ENCODE assay signal across 21 cellular contexts in the genomic region with DNA sequence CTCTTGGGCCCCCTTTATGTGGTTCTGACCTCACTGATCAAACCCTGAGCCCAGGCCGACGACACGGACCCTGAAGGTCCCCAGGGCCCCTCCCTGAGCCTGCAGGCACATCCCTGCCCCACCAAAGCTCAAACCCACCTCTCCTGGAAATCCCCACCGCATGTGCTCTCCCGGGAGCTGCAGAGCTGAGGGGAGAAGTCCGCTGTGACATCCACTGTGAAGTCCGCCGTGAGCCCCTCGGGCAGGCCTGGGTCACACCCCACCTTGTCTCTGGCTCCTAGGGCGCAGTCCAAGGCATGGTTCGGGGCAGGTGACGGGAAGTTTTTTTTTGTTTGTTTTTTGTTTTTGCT.
DNase-seq lines count a peak whose midpoint lies in the region; ATAC-seq, FAIRE-seq and TF ChIP-seq lines count a peak whose summit lies in the region.
"Had no signal": no experiment of that assay in that cellular context is flagged by ENCODE, and none has a peak within 500 bp of the region (broad histone marks: within the 10 kb centered on the region; RNA-seq: fewer than 3 reads in every experiment).

No MANE protein-coding gene starts in this region.

- TF ChIP-seq CTCF in heart right ventricle (IDR thresholded peaks at IDR 0.05) (no peak), HepG2 (CRISPR knock-in tag; IDR thresholded peaks at IDR 0.05) (no peak), suprapubic skin (IDR thresholded peaks at IDR 0.05) (no peak)

- H3K4me3 ChIP-seq in heart right ventricle (no peak overlapping the region), H7 (ENCODE audit: insufficient read depth, low read depth, low read length) (no peak overlapping the region), HepG2 (replicated peaks in 1 of 3; ENCODE audit: insufficient read depth in 1 of 3, low read depth in 2 of 3, low read length in 3 of 3) (no peak overlapping the region), suprapubic skin (no peak overlapping the region)

- FAIRE-seq in HepG2 (lab: Jason Lieb, UNC) = no peak
- FAIRE-seq: G401.6, HTR-8/SVneo had no signal

- H3K9me3 ChIP-seq in heart right ventricle (peaks cover 0 to 9% (median 0%) of the 10 kb centered on the region in 11 donors), HepG2 (ENCODE audit: low read length) (no peaks in the 10 kb centered on the region), suprapubic skin (no peaks in the 10 kb centered on the region)

- WGBS in heart right ventricle, 2 donors = 59 to 60% methylated on average over 12 of the region's 12 CpGs
- 11% methylated on average over 7 of the region's 12 CpGs for WGBS in HepG2 (ENCODE audit: low lambda C conversion rate)
- WGBS in suprapubic skin = 51% methylated on average over 9 of the region's 12 CpGs

- H3K9ac ChIP-seq in HepG2 (ENCODE audit: insufficient read depth, low read depth, low read length) = no peak overlapping the region
- H3K9ac ChIP-seq: KMS-11 had no signal

- CTCF ChIA-PET in HepG2 (lab: Yijun Ruan, JAX; ENCODE audit: low intra/inter-chr PET ratio, low total read pairs) = no interaction called here

- H3K4me1 ChIP-seq in heart right ventricle (no peaks in the 10 kb centered on the region), HepG2 (ENCODE audit: insufficient read depth, low read length) (no peaks in the 10 kb centered on the region), suprapubic skin (peaks cover 4% of the 10 kb centered on the region)

- peaks cover 12 to 58% (median 30%) of the 10 kb centered on the region in 7 donors for H3K27me3 ChIP-seq in heart right ventricle
- H3K27me3 ChIP-seq in H7 (ENCODE audit: control insufficient read depth, insufficient read depth, low read length) = no peaks in the 10 kb centered on the region
- peaks cover 5 to 25% of the 10 kb centered on the region in 2 experiments; a peak in 4 of 5 replicates for H3K27me3 ChIP-seq in HepG2 (ENCODE audit: control insufficient read depth in 1 of 2, insufficient read depth in 2 of 2, low read length in 2 of 2)
- H3K27me3 ChIP-seq in suprapubic skin = peaks cover 39% of the 10 kb centered on the region

- H4K20me1 ChIP-seq in HepG2 (ENCODE audit: insufficient read depth, low read length) = no peaks in the 10 kb centered on the region

- no peaks in the 10 kb centered on the region for H3K79me2 ChIP-seq in HepG2 (ENCODE audit: insufficient read depth, low read length)

- TF ChIP-seq POLR2A in HepG2 (IDR thresholded peaks at IDR 0.05; ENCODE audit: insufficient read depth in 1 of 2, low read depth in 2 of 2, low read length in 2 of 2) = no peak
- TF ChIP-seq POLR2A in suprapubic skin (IDR thresholded peaks at IDR 0.05) = no peak

- POLR2A ChIA-PET in HepG2 (lab: Yijun Ruan, JAX) = no interaction called here

- DNase-seq in Right ventricle myocardium superior = peak; percentile 33
- DNase-seq in heart right ventricle = no peak
- DNase-seq in H7 = peak; percentile 74
- no peak for DNase-seq in HepG2 (ENCODE audit: low spot score)
- DNase-seq in suprapubic skin (ENCODE audit: low spot score in 2 of 2) = peak; percentile 43 to 62
- DNase-seq in stimulated activated CD4-positive, alpha-beta T cell treated with anti-CD3 and anti-CD28 coated beads, Interleukin-12 subunit alpha, Interleukin-12 subunit beta, amount 100 ng/mL, for 4 hours = no peak
- DNase-seq in pons (ENCODE audit: low spot score) = no peak
- DNase-seq: 8988T, C1 segment of cervical spinal cord, Calu3, GOT3, IMR-90, NCI-H1092 treated with DMSO at 0.1 percent for 48 hours, NCI-H1436 treated with DMSO at 0.1 percent for 48 hours, NCI-H1930, NCI-H526, SHP77 treated with DMSO at 0.1 percent for 48 hours had no signal

- no peak overlapping the region for H2AFZ ChIP-seq in HepG2 (ENCODE audit: low read length)

- TF ChIP-seq RAD21 in HepG2 (CRISPR knock-in tag; IDR thresholded peaks at IDR 0.05) = no peak

- ATAC-seq in Right ventricle myocardium superior (ENCODE audit: poor library complexity) (no peak), heart right ventricle (no peak), HepG2 (peak; percentile 12)
- ATAC-seq: HCT116 had no signal

- no TSS peak for BruUV-seq in HepG2 (replicated peaks; lab: Mats Ljungman, UMichigan)

- no peak overlapping the region for H3K4me2 ChIP-seq in HepG2 (ENCODE audit: low read depth, low read length)
- H3K4me2 ChIP-seq: KMS-11 had no signal

- in situ Hi-C loops in HepG2 (cut with HindIII; ENCODE audit: extremely low pct_ligation_motif_present, low pct_unique_long_range_greater_than_20kb) = no loop called here

- intact Hi-C loops in Right ventricle myocardium superior (cut with DNase I) (no loop called here), heart right ventricle (cut with DNase I) (no loop called here), HepG2 (cut with micrococcal nuclease; ENCODE audit: unreplicated experiment) (no loop called here)

- H3K27ac ChIP-seq in heart right ventricle (no peak overlapping the region), HepG2 (ENCODE audit: extremely low read length, insufficient read depth, low read length) (no peak overlapping the region), suprapubic skin (no peak overlapping the region)
- H3K27ac ChIP-seq: KMS-11 had no signal

- no peak for TF ChIP-seq EP300 in HepG2 (IDR thresholded peaks at IDR 0.05; ENCODE audit: low read depth in 2 of 2, low read length in 2 of 2)
- no peak for TF ChIP-seq EP300 in HepG2 (CRISPR knock-in tag; IDR thresholded peaks at IDR 0.05; ENCODE audit: borderline replicate concordance)
- TF ChIP-seq EP300 in suprapubic skin (IDR thresholded peaks at IDR 0.05) = no peak

- H3K36me3 ChIP-seq in heart right ventricle (no peaks in the 10 kb centered on the region), H7 (replicated peaks; ENCODE audit: control insufficient read depth, insufficient read depth, low read length) (no peaks in the 10 kb centered on the region), HepG2 (replicated peaks in 1 of 2; ENCODE audit: control insufficient read depth in 1 of 2, insufficient read depth in 2 of 2, low read length in 2 of 2) (no peaks in the 10 kb centered on the region), suprapubic skin (no peaks in the 10 kb centered on the region)

TF ChIP-seq in HepG2, 621 proteins besides CTCF, POLR2A, EP300 and RAD21 (continues in another document):
- TF ChIP-seq, protein P1, sequence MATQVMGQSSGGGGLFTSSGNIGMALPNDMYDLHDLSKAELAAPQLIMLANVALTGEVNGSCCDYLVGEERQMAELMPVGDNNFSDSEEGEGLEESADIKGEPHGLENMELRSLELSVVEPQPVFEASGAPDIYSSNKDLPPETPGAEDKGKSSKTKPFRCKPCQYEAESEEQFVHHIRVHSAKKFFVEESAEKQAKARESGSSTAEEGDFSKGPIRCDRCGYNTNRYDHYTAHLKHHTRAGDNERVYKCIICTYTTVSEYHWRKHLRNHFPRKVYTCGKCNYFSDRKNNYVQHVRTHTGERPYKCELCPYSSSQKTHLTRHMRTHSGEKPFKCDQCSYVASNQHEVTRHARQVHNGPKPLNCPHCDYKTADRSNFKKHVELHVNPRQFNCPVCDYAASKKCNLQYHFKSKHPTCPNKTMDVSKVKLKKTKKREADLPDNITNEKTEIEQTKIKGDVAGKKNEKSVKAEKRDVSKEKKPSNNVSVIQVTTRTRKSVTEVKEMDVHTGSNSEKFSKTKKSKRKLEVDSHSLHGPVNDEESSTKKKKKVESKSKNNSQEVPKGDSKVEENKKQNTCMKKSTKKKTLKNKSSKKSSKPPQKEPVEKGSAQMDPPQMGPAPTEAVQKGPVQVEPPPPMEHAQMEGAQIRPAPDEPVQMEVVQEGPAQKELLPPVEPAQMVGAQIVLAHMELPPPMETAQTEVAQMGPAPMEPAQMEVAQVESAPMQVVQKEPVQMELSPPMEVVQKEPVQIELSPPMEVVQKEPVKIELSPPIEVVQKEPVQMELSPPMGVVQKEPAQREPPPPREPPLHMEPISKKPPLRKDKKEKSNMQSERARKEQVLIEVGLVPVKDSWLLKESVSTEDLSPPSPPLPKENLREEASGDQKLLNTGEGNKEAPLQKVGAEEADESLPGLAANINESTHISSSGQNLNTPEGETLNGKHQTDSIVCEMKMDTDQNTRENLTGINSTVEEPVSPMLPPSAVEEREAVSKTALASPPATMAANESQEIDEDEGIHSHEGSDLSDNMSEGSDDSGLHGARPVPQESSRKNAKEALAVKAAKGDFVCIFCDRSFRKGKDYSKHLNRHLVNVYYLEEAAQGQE (IDR thresholded peaks at IDR 0.05; ENCODE audit: borderline replicate concordance in 1 of 2, low read depth in 1 of 2, low read length in 2 of 2) = no peak
- TF ChIP-seq SP1 (IDR thresholded peaks at IDR 0.05) (no peak), SP1 (CRISPR knock-in tag; IDR thresholded peaks at IDR 0.05) (no peak), REXO4 (CRISPR knock-in tag; IDR thresholded peaks at IDR 0.05; ENCODE audit: borderline replicate concordance) (no peak), TCF7 (IDR thresholded peaks at IDR 0.05; ENCODE audit: low read depth) (no peak), HOXA5 (CRISPR knock-in tag; IDR thresholded peaks at IDR 0.05) (no peak), ZNF12 (CRISPR knock-in tag; IDR thresholded peaks at IDR 0.05) (no peak)
- TF ChIP-seq, protein P2, sequence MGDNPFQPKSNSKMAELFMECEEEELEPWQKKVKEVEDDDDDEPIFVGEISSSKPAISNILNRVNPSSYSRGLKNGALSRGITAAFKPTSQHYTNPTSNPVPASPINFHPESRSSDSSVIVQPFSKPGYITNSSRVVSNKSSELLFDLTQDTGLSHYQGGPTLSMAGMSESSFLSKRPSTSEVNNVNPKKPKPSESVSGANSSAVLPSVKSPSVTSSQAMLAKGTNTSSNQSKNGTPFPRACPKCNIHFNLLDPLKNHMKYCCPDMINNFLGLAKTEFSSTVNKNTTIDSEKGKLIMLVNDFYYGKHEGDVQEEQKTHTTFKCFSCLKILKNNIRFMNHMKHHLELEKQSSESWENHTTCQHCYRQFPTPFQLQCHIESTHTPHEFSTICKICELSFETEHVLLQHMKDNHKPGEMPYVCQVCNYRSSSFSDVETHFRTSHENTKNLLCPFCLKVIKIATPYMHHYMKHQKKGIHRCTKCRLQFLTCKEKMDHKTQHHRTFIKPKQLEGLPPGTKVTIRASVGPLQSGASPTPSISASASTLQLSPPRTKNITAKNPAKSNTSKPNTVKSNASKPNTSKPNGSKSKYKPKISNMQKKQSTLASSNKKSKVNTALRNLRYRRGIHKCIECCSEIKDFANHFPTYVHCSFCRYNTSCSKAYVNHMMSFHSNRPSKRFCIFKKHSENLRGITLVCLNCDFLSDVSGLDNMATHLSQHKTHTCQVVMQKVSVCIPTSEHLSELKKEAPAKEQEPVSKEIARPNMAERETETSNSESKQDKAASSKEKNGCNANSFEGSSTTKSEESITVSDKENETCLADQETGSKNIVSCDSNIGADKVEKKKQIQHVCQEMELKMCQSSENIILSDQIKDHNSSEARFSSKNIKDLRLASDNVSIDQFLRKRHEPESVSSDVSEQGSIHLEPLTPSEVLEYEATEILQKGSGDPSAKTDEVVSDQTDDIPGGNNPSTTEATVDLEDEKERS (CRISPR knock-in tag; IDR thresholded peaks at IDR 0.05) = no peak

Comparison
In these comparisons a context has a peak if more than half of its experiments do, and no peak if none do; other contexts are left out.
1. DNase-seq: peak in Right ventricle myocardium superior (single experiment), H7 (single experiment) and suprapubic skin (2 of 2); none in heart right ventricle (0 of 2), HepG2 (single experiment), stimulated activated CD4-positive, alpha-beta T cell treated with anti-CD3 and anti-CD28 coated beads, Interleukin-12 subunit alpha, Interleukin-12 subunit beta, amount 100 ng/mL, for 4 hours (single experiment) and pons (single experiment).